Comparison of ENCODE assay signal across 10 cellular contexts in the genomic region with DNA sequence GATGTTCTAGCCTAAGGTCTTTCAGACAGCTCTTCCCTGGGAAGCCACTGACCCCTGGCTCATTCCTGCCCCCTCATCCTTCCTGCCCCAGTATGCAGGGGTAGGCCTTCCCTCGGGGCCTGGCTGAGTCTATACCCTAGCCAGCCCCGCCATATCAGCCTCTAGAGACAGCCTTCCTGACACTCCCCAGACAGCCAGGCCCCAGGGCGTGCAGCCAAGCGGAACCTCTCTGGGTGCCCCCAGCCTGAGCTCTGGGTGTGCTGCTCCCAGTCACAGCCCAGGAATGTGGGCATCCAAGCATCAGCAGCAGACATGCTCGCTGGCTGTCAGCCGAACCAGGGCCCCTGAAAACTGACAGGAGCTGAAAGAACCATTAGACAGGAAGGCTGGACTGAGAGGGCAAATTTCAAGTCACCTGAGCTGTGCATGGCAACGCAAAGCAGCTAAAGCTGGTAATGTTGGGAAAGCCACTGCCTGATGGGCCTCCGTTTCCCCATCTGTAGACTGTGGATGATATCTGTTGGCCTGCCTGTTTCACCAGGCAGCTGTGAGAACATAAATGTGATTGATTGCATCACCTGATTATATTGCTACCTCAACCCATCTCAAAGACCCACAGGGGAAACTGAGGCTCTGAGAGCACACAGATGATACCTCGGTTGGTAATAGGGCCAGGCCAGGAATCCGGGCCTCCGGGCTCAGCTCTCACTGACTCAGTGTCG.
DNase-seq lines count a peak whose midpoint lies in the region; ATAC-seq and TF ChIP-seq lines count a peak whose summit lies in the region.
"Had no signal": no experiment of that assay in that cellular context is flagged by ENCODE, and none has a peak within 500 bp of the region (broad histone marks: within the 10 kb centered on the region; RNA-seq: fewer than 3 reads in every experiment).

No MANE protein-coding gene starts in this region.

- H3K4me1 ChIP-seq in BLaER1 treated with 17β-estradiol and CSF1 and Interleukin-3, amounts not matched to agents 10 nM and 100 nM: peaks cover 9 to 19% (median 16%) of the 10 kb centered on the region in 10 experiments
- H3K4me1 ChIP-seq in foreskin keratinocyte (peaks cover 13% of the 10 kb centered on the region), trophoblast cell (ENCODE audit: control insufficient read depth in 1 of 2, insufficient read depth in 2 of 2, low read length in 2 of 2) (peaks cover 40 to 49% of the 10 kb centered on the region in 2 experiments)
- H3K4me1 ChIP-seq: pancreas had no signal

- no peaks in the 10 kb centered on the region for H3K4me1 Mint-ChIP-seq in naive thymus-derived CD8-positive, alpha-beta T cell
- H3K4me1 Mint-ChIP-seq: activated naive CD4-positive, alpha-beta T cell treated with anti-CD3 and anti-CD28 coated beads, Interleukin-2, amount 50 U/mL, for 24 hours had no signal

- peak overlapping the region; percentile 45 for H4K12ac ChIP-seq in trophoblast cell (ENCODE audit: low read depth, low read length)

- peak overlapping the region; percentile 49 to 84 (median 69) for H3K4me2 ChIP-seq in BLaER1 treated with 17β-estradiol and CSF1 and Interleukin-3, amounts not matched to agents 10 nM and 100 nM
- H3K4me2 ChIP-seq in trophoblast cell (ENCODE audit: low read length): peak overlapping the region; percentile 20

- peak overlapping the region; percentile 82 for H2AK5ac ChIP-seq in trophoblast cell (ENCODE audit: low read length)

- peak overlapping the region; percentile 96 for H2BK12ac ChIP-seq in trophoblast cell (ENCODE audit: low read length)

- H3K9ac ChIP-seq in BLaER1 treated with 17β-estradiol and CSF1 and Interleukin-3, amounts not matched to agents 10 nM and 100 nM: peak overlapping the region in 5 of 11 experiments; percentile 1 to 34 (median 19); a peak in 3 of 22 replicates
- H3K9ac ChIP-seq in trophoblast cell (ENCODE audit: low read length): no peak overlapping the region

- TF ChIP-seq CTCF in foreskin keratinocyte (conservative IDR thresholded peaks at IDR 0.05): no peak

- H4K8ac ChIP-seq in trophoblast cell (ENCODE audit: low read depth, low read length): peak overlapping the region; percentile 71

- intact Hi-C loops in head of caudate nucleus (cut with DNase I): no loop called here

- no peak overlapping the region for H3K4me3 ChIP-seq in BLaER1 treated with 17β-estradiol and CSF1 and Interleukin-3, amounts not matched to agents 10 nM and 100 nM
- H3K4me3 ChIP-seq in trophoblast cell (ENCODE audit: low read depth, low read length): no peak overlapping the region
- H3K4me3 ChIP-seq: pancreas had no signal

- H2BK120ac ChIP-seq in trophoblast cell (ENCODE audit: insufficient read depth, low read length, poor library complexity): peak overlapping the region; percentile 69

- H4K91ac ChIP-seq in trophoblast cell (ENCODE audit: low read depth, low read length): peak overlapping the region; percentile 99

- POLR2A ChIA-PET in naive thymus-derived CD8-positive, alpha-beta T cell (lab: Charles Lee): interaction anchor here (0.6 kb wide), 1 partner anchor 65 kb away, joined by 5 read pairs; no protein-coding TSS in a partner anchor

- peak overlapping the region; percentile 8 for H2AFZ ChIP-seq in trophoblast cell (ENCODE audit: insufficient read depth, low read length, poor library complexity)

- H3K27me3 ChIP-seq in BLaER1 treated with 17β-estradiol and CSF1 and Interleukin-3, amounts not matched to agents 10 nM and 100 nM: no peaks in the 10 kb centered on the region
- no peaks in the 10 kb centered on the region for H3K27me3 ChIP-seq in foreskin keratinocyte
- no peaks in the 10 kb centered on the region for H3K27me3 ChIP-seq in trophoblast cell (ENCODE audit: insufficient read depth, low read length)
- H3K27me3 ChIP-seq: pancreas had no signal

- H3K27me3 Mint-ChIP-seq in naive thymus-derived CD8-positive, alpha-beta T cell: peaks cover 3 to 30% (median 12%) of the 10 kb centered on the region in 5 donors

- peak; percentile 98 for DNase-seq in RPMI7951 (ENCODE audit: low read depth)
- DNase-seq in foreskin keratinocyte: peak; percentile 85 to 95
- peak; percentile 95 to 98 for DNase-seq in trophoblast cell
- DNase-seq in naive thymus-derived CD8-positive, alpha-beta T cell: no peak
- DNase-seq in head of caudate nucleus: no peak

- H3K23ac ChIP-seq in trophoblast cell (ENCODE audit: low read length): no peak overlapping the region

- H3K18ac ChIP-seq in trophoblast cell (ENCODE audit: low read length): peak overlapping the region; percentile 64

- peaks cover 13% of the 10 kb centered on the region for H3K79me2 ChIP-seq in trophoblast cell (ENCODE audit: control insufficient read depth, insufficient read depth, low read length, poor library complexity)

- H3K36me3 Mint-ChIP-seq in naive thymus-derived CD8-positive, alpha-beta T cell: no peaks in the 10 kb centered on the region
- H3K36me3 Mint-ChIP-seq: activated naive CD4-positive, alpha-beta T cell treated with anti-CD3 and anti-CD28 coated beads, Interleukin-2, amount 50 U/mL, for 24 hours had no signal

- no peaks in the 10 kb centered on the region for H4K20me1 ChIP-seq in BLaER1 treated with 17β-estradiol and CSF1 and Interleukin-3, amounts not matched to agents 10 nM and 100 nM

- peaks cover 0 to 2% (median 0%) of the 10 kb centered on the region in 9 donors for H3K9me3 Mint-ChIP-seq in naive thymus-derived CD8-positive, alpha-beta T cell
- H3K9me3 Mint-ChIP-seq: activated naive CD4-positive, alpha-beta T cell treated with anti-CD3 and anti-CD28 coated beads, Interleukin-2, amount 50 U/mL, for 24 hours had no signal

- peak overlapping the region; percentile 99 for H2BK5ac ChIP-seq in trophoblast cell (ENCODE audit: low read depth, low read length, poor library complexity)

- peak overlapping the region; percentile 75 for H3K14ac ChIP-seq in trophoblast cell (ENCODE audit: low read length)

- H3K4me3 Mint-ChIP-seq in naive thymus-derived CD8-positive, alpha-beta T cell: no peak overlapping the region
- H3K4me3 Mint-ChIP-seq: activated naive CD4-positive, alpha-beta T cell treated with anti-CD3 and anti-CD28 coated beads, Interleukin-2, amount 50 U/mL, for 24 hours had no signal

- peaks cover 57% of the 10 kb centered on the region for H3K79me1 ChIP-seq in trophoblast cell (ENCODE audit: low read length)

- ATAC-seq in foreskin keratinocyte (peak; percentile 98), GM18498 (IDR thresholded peaks at IDR 0.05; ENCODE audit: unreplicated experiment) (no peak), HG03439 (IDR thresholded peaks at IDR 0.05; ENCODE audit: unreplicated experiment) (no peak)
- no peak for ATAC-seq in naive thymus-derived CD8-positive, alpha-beta T cell

- no peak overlapping the region for H3K27ac ChIP-seq in BLaER1 treated with 17β-estradiol and CSF1 and Interleukin-3, amounts not matched to agents 10 nM and 100 nM
- H3K27ac ChIP-seq in foreskin keratinocyte (peak overlapping the region; percentile 44), trophoblast cell (ENCODE audit: low read depth, low read length) (peak overlapping the region; percentile 99)
- H3K27ac ChIP-seq: pancreas had no signal

- H3K9me3 ChIP-seq in BLaER1 treated with 17β-estradiol and CSF1 and Interleukin-3, amounts not matched to agents 10 nM and 100 nM (replicated peaks in 1 of 11): peaks cover 0 to 5% (median 0%) of the 10 kb centered on the region in 11 experiments; a peak in 1 of 22 replicates
- H3K9me3 ChIP-seq in trophoblast cell (ENCODE audit: insufficient read depth, low read depth, low read length): no peaks in the 10 kb centered on the region
- H3K9me3 ChIP-seq: pancreas had no signal

- H3K36me3 ChIP-seq in BLaER1 treated with 17β-estradiol and CSF1 and Interleukin-3, amounts not matched to agents 10 nM and 100 nM: no peaks in the 10 kb centered on the region
- no peaks in the 10 kb centered on the region for H3K36me3 ChIP-seq in trophoblast cell (ENCODE audit: control insufficient read depth in 1 of 2, insufficient read depth in 2 of 2, low read length in 2 of 2)
- H3K36me3 ChIP-seq: pancreas had no signal

- peak overlapping the region; percentile 71 for H3K4ac ChIP-seq in trophoblast cell (ENCODE audit: low read depth, low read length)

- no CpG with 5 or more reads among the region's 12 CpGs for WGBS in trophoblast cell (ENCODE audit: extremely low coverage, insufficient coverage, insufficient read length)

- no peak overlapping the region for H3K27ac Mint-ChIP-seq in naive thymus-derived CD8-positive, alpha-beta T cell
- H3K27ac Mint-ChIP-seq: activated naive CD4-positive, alpha-beta T cell treated with anti-CD3 and anti-CD28 coated beads, Interleukin-2, amount 50 U/mL, for 24 hours had no signal

Comparison
In these comparisons a context has a peak if more than half of its experiments do, and no peak if none do; other contexts are left out.
1. H3K27ac ChIP-seq: peak in foreskin keratinocyte (single experiment) and trophoblast cell (single experiment); none in BLaER1 treated with 17β-estradiol and CSF1 and Interleukin-3, amounts not matched to agents 10 nM and 100 nM (0 of 11).
2. DNase-seq: peak in RPMI7951 (single experiment), foreskin keratinocyte (2 of 2) and trophoblast cell (2 of 2); none in naive thymus-derived CD8-positive, alpha-beta T cell (0 of 10) and head of caudate nucleus (0 of 42).